ENCODE assay signal across 16 cellular contexts in genomic region chr2:119706196-119706595, GRCh38. TPM values are rescaled to one million over a fixed set of nuclear protein-coding genes. Genes with fewer than 3 reads are reported as not detected.
A peak's percentile ranks its signal among the peaks of the same experiment; 100 is the strongest.
DNase-seq lines count a peak whose midpoint lies in the region; TF ChIP-seq lines count a peak whose summit lies in the region.
"Had no signal": no experiment of that assay in that cellular context is flagged by ENCODE, and none has a peak within 500 bp of the region (broad histone marks: within the 10 kb centered on the region; RNA-seq: fewer than 3 reads in every experiment).

No MANE protein-coding gene starts in this region.

- no peak for TF ChIP-seq CTCF in endodermal cell (conservative IDR thresholded peaks at IDR 0.05)

- H3K9me3 ChIP-seq in BLaER1 (peaks cover 9% of the 10 kb centered on the region), endodermal cell (ENCODE audit: control insufficient read depth, low read length) (peaks cover 10% of the 10 kb centered on the region)
- H3K9me3 ChIP-seq: SJSA1 had no signal

- WGBS in endodermal cell (ENCODE audit: insufficient coverage in 1 of 2, insufficient read length in 1 of 2), 2 experiments = 81 to 84% methylated on average over 9 of the region's 9 CpGs

- H3K4me1 Mint-ChIP-seq in endodermal cell (peaks cover 6% of the 10 kb centered on the region), immature natural killer cell (peaks cover 6 to 8% of the 10 kb centered on the region in 2 donors)
- H3K4me1 Mint-ChIP-seq: B cell had no signal

- H3K4me3 Mint-ChIP-seq in endodermal cell = no peak overlapping the region
- no peak overlapping the region for H3K4me3 Mint-ChIP-seq in immature natural killer cell
- H3K4me3 Mint-ChIP-seq: B cell; CD4-positive, alpha-beta T cell had no signal

- no peak overlapping the region for H3K4me3 ChIP-seq in BLaER1
- no peak overlapping the region for H3K4me3 ChIP-seq in endodermal cell (ENCODE audit: low read length)
- H3K4me3 ChIP-seq: SJSA1 had no signal

- H3K4me1 ChIP-seq in BLaER1 (peaks cover 83% of the 10 kb centered on the region), endodermal cell (ENCODE audit: control insufficient read depth, insufficient read depth, low read length) (no peaks in the 10 kb centered on the region)

- H3K9ac ChIP-seq in BLaER1 = no peak overlapping the region
- H3K9ac ChIP-seq in endodermal cell (ENCODE audit: extremely low read depth, low read length, poor library complexity, severe bottlenecking) = no peak overlapping the region

- H3K27ac ChIP-seq in BLaER1 = peak overlapping the region; percentile 18; the same call in 1 of the 2 replicates
- H3K27ac ChIP-seq in endodermal cell (ENCODE audit: low read depth, low read length) = no peak overlapping the region
- H3K27ac ChIP-seq: SJSA1 had no signal

- peaks cover 2% of the 10 kb centered on the region for H3K27me3 Mint-ChIP-seq in endodermal cell (ENCODE audit: insufficient read depth)
- peaks cover 0 to 5% (median 4%) of the 10 kb centered on the region in 3 donors for H3K27me3 Mint-ChIP-seq in immature natural killer cell (ENCODE audit: low read depth in 3 of 3)
- H3K27me3 Mint-ChIP-seq: CD4-positive, alpha-beta T cell had no signal

- H3K9me3 Mint-ChIP-seq in endodermal cell (peaks cover 1% of the 10 kb centered on the region), immature natural killer cell (peaks cover 0 to 1% (median 0%) of the 10 kb centered on the region in 6 donors)
- H3K9me3 Mint-ChIP-seq: CD4-positive, alpha-beta T cell had no signal

- H4K20me1 ChIP-seq in BLaER1 = no peaks in the 10 kb centered on the region

- H3K36me3 Mint-ChIP-seq in endodermal cell (ENCODE audit: low read depth) (no peaks in the 10 kb centered on the region), immature natural killer cell (peaks cover 0 to 4% (median 0%) of the 10 kb centered on the region in 3 donors)

- no peak overlapping the region for H3K27ac Mint-ChIP-seq in endodermal cell
- no peak overlapping the region for H3K27ac Mint-ChIP-seq in immature natural killer cell
- H3K27ac Mint-ChIP-seq: B cell; CD4-positive, alpha-beta T cell had no signal

- peak; percentile 45 to 53 for DNase-seq in Kasumi-1 (lab: John Stamatoyannopoulos, UW)
- peak; percentile 97 for DNase-seq in NCI-H82 (lab: John Stamatoyannopoulos, UW)
- peak; percentile 40 for DNase-seq in endodermal cell
- DNase-seq in NCI-H1105 treated with DMSO at 0.1 percent for 48 hours (lab: John Stamatoyannopoulos, UW) = no peak
- no peak for DNase-seq in immature natural killer cell
- no peak for DNase-seq in iPS-NIHi7 (ENCODE audit: extremely low spot score)
- no peak for DNase-seq in middle frontal gyrus (ENCODE audit: extremely low spot score, low spot score)
- DNase-seq: CD4-positive, alpha-beta T cell; NCI-H1105; NCI-H187; NCI-H2107; NCI-H226; NCI-H526 had no signal

- H3K36me3 ChIP-seq in BLaER1 (no peaks in the 10 kb centered on the region), endodermal cell (ENCODE audit: control insufficient read depth, insufficient read depth, low read length) (no peaks in the 10 kb centered on the region)
- H3K36me3 ChIP-seq: SJSA1 had no signal

- H3K27me3 ChIP-seq in BLaER1 (no peaks in the 10 kb centered on the region), endodermal cell (ENCODE audit: control insufficient read depth, insufficient read depth, low read length, poor library complexity, severe bottlenecking) (no peaks in the 10 kb centered on the region)
- H3K27me3 ChIP-seq: SJSA1 had no signal

- H3K4me2 ChIP-seq in BLaER1 = peak overlapping the region; percentile 84

RNA-seq across cellular contexts. Expression of gene TMEM177, which starts 27.2 kb away (rescaled TPM):
- total RNA-seq in endodermal cell = 10 to 100 TPM; 26.8 to 28.6 TPM
- polyA plus RNA-seq in endodermal cell (2013, experiment 1 of 2) = 22.7 TPM
- polyA plus RNA-seq in endodermal cell (2013, experiment 2 of 2) = 18.5 TPM
- polyA plus RNA-seq in immature natural killer cell = 1 to 10 TPM; 2.8 to 7.3 (median 3.6) TPM

RNA-seq across cellular contexts. Expression of gene PTPN4, which starts 53.5 kb away (rescaled TPM):
- 10 to 100 TPM; 52.6 to 69.8 TPM for total RNA-seq in endodermal cell
- polyA plus RNA-seq in endodermal cell (2013, experiment 1 of 2) = 36.4 TPM
- polyA plus RNA-seq in endodermal cell (2013, experiment 2 of 2) = 22.5 TPM
- 100 to 1,000 TPM; 172 to 335 (median 206) TPM for polyA plus RNA-seq in immature natural killer cell

Comparison
In these comparisons a context has a peak if more than half of its experiments do, and no peak if none do; other contexts are left out.
1. DNase-seq: peak in Kasumi-1 (2 of 2), NCI-H82 (single experiment) and endodermal cell (single experiment); none in NCI-H1105 treated with DMSO at 0.1 percent for 48 hours (single experiment), immature natural killer cell (0 of 3), iPS-NIHi7 (single experiment) and middle frontal gyrus (single experiment).